ENCODE assay signal across 24 cellular contexts in genomic region chr15:29728418-29728817, GRCh38.
"Had no signal": no experiment of that assay in that cellular context is flagged by ENCODE, and none has a peak within 500 bp of the region (broad histone marks: within the 10 kb centered on the region; RNA-seq: fewer than 3 reads in every experiment).

No MANE protein-coding gene starts in this region.

- H3K4me3 Mint-ChIP-seq: dendritic cell treated with granulocyte-macrophage colony-stimulating factor and Interleukin-4, amounts not matched to agents 40 ng/mL and 50 ng/mL, for 4 days; endodermal cell; naive thymus-derived CD4-positive, alpha-beta T cell; nephron; neural progenitor cell; stimulated activated effector memory CD8-positive, alpha-beta T cell treated with anti-CD3 and anti-CD28 coated beads, Interleukin-12 subunit alpha, Interleukin-12 subunit beta, amount 100 ng/mL, for 72 hours; type B pancreatic cell had no signal

- H3K27ac ChIP-seq: colonic mucosa, esophagus squamous epithelium, neural progenitor cell, psoas muscle, sigmoid colon, stomach, thyroid gland had no signal

- DNase-seq: central memory CD4-positive, alpha-beta T cell; colonic mucosa; effector CD8-positive, alpha-beta T cell; endodermal cell; esophagus squamous epithelium; mesendoderm; midbrain; naive thymus-derived CD4-positive, alpha-beta T cell; psoas muscle; sigmoid colon; stimulated activated CD4-positive, alpha-beta T cell treated with anti-CD3 and anti-CD28 coated beads, Interleukin-2, amount 100 ng/mL, for 24 hours; stimulated activated CD4-positive, alpha-beta T cell treated with anti-CD3 and anti-CD28 coated beads, Interleukin-4, amount 100 ng/mL, for 24 hours; stimulated activated naive CD4-positive, alpha-beta T cell treated with Interleukin-2 at 50 U/mL for 16 hours; stomach; thyroid gland had no signal

- H3K4me1 Mint-ChIP-seq: naive thymus-derived CD4-positive, alpha-beta T cell; nephron; neural progenitor cell; stimulated activated effector memory CD8-positive, alpha-beta T cell treated with anti-CD3 and anti-CD28 coated beads, Interleukin-12 subunit alpha, Interleukin-12 subunit beta, amount 100 ng/mL, for 72 hours had no signal

- H3K27me3 ChIP-seq: colonic mucosa, esophagus squamous epithelium, neural progenitor cell, sigmoid colon, stomach, thyroid gland had no signal

- H3K27ac Mint-ChIP-seq: dendritic cell treated with granulocyte-macrophage colony-stimulating factor and Interleukin-4, amounts not matched to agents 40 ng/mL and 50 ng/mL, for 4 days; endodermal cell; naive thymus-derived CD4-positive, alpha-beta T cell; nephron; neural progenitor cell; stimulated activated effector memory CD8-positive, alpha-beta T cell treated with anti-CD3 and anti-CD28 coated beads, Interleukin-12 subunit alpha, Interleukin-12 subunit beta, amount 100 ng/mL, for 72 hours; type B pancreatic cell had no signal

- H3K4me3 ChIP-seq: colonic mucosa, esophagus squamous epithelium, neural progenitor cell, psoas muscle, sigmoid colon, stomach, thyroid gland had no signal

- H3K9me3 ChIP-seq: colonic mucosa, esophagus squamous epithelium, psoas muscle, sigmoid colon, thyroid gland had no signal

- ATAC-seq: naive thymus-derived CD4-positive, alpha-beta T cell; psoas muscle; stimulated activated effector memory CD8-positive, alpha-beta T cell treated with anti-CD3 and anti-CD28 coated beads, Interleukin-12 subunit alpha, Interleukin-12 subunit beta, amount 100 ng/mL, for 72 hours had no signal

- FAIRE-seq: endothelial cell of umbilical vein, frontal cortex, keratinocyte, urothelium cell line had no signal

- H3K36me3 ChIP-seq: colonic mucosa had no signal

- H3K36me3 Mint-ChIP-seq: naive thymus-derived CD4-positive, alpha-beta T cell; stimulated activated effector memory CD8-positive, alpha-beta T cell treated with anti-CD3 and anti-CD28 coated beads, Interleukin-12 subunit alpha, Interleukin-12 subunit beta, amount 100 ng/mL, for 72 hours had no signal

- H3K4me1 ChIP-seq: colonic mucosa, esophagus squamous epithelium, neural progenitor cell, psoas muscle, stomach, thyroid gland had no signal

- H3K27me3 Mint-ChIP-seq: dendritic cell treated with granulocyte-macrophage colony-stimulating factor and Interleukin-4, amounts not matched to agents 40 ng/mL and 50 ng/mL, for 4 days; type B pancreatic cell had no signal
